Comparison of ENCODE assay signal across 11 cellular contexts in genomic region chr16:28264656-28265055, GRCh38. TPM values are rescaled to one million over a fixed set of nuclear protein-coding genes. Genes with fewer than 3 reads are reported as not detected.
A peak's percentile ranks its signal among the peaks of the same experiment; 100 is the strongest.
DNase-seq lines count a peak whose midpoint lies in the region; ATAC-seq, FAIRE-seq and TF ChIP-seq lines count a peak whose summit lies in the region.
"Had no signal": no experiment of that assay in that cellular context is flagged by ENCODE, and none has a peak within 500 bp of the region (broad histone marks: within the 10 kb centered on the region; RNA-seq: fewer than 3 reads in every experiment).

No MANE protein-coding gene starts in this region.

- H3K9me3 ChIP-seq in A549, result no peaks in the 10 kb centered on the region
- no peaks in the 10 kb centered on the region for H3K9me3 ChIP-seq in RWPE2 (ENCODE audit: severe bottlenecking)
- no peaks in the 10 kb centered on the region for H3K9me3 ChIP-seq in SJCRH30 (replicated peaks)
- H3K9me3 ChIP-seq: BLaER1 had no signal

- TF ChIP-seq RAD21 in A549 (conservative IDR thresholded peaks at IDR 0.05 in 1 of 2, IDR thresholded peaks at IDR 0.05 in 1 of 2), result no peak

- no peak for TF ChIP-seq EP300 in A549 (IDR thresholded peaks at IDR 0.05)

- H3K27ac Mint-ChIP-seq in activated naive CD4-positive, alpha-beta T cell treated with anti-CD3 and anti-CD28 coated beads, Interleukin-2, amount 10 ng/mL, durations not matched to agents 7 days and 5 days, result no peak overlapping the region

- H3K36me3 ChIP-seq in RWPE2 (ENCODE audit: low read depth) (no peaks in the 10 kb centered on the region), kidney epithelial cell (ENCODE audit: control insufficient read depth, insufficient read depth, low read length) (no peaks in the 10 kb centered on the region), SJCRH30 (no peaks in the 10 kb centered on the region)
- H3K36me3 ChIP-seq: BLaER1 had no signal

- DNase-seq in A549 (ENCODE audit: low read depth in 1 of 2, low spot score in 1 of 2) (peak in 1 of 2 experiments; percentile 45), H4 (ENCODE audit: low spot score) (peak; percentile 82), RWPE2 (ENCODE audit: low spot score) (no peak), kidney epithelial cell (ENCODE audit: low read depth) (peak; percentile 7), SJCRH30 (no peak)
- no peak for DNase-seq in activated naive CD4-positive, alpha-beta T cell treated with anti-CD3 and anti-CD28 coated beads, Interleukin-2, amount 50 U/mL, for 16 hours
- DNase-seq in activated naive CD4-positive, alpha-beta T cell treated with anti-CD3 and anti-CD28 coated beads, Interleukin-2, amount 10 ng/mL, durations not matched to agents 7 days and 5 days, result no peak
- DNase-seq: activated T-cell treated with anti-CD3 and anti-CD28 coated beads for 4 hours, NCI-H446 treated with DMSO at 0.1 percent for 48 hours had no signal

- peaks cover 20% of the 10 kb centered on the region for H3K4me1 Mint-ChIP-seq in activated naive CD4-positive, alpha-beta T cell treated with anti-CD3 and anti-CD28 coated beads, Interleukin-2, amount 10 ng/mL, durations not matched to agents 7 days and 5 days

- peak; percentile 44 to 55; a peak in 4 of 6 replicates for ATAC-seq in A549
- ATAC-seq in RWPE2 (ENCODE audit: low read depth), result peak; percentile 21; the same call in 1 of the 3 replicates
- no peak for ATAC-seq in HG02885 (IDR thresholded peaks at IDR 0.05; ENCODE audit: poor library complexity, unreplicated experiment)

- H3K27me3 ChIP-seq in RWPE2 (ENCODE audit: insufficient read depth, poor library complexity, severe bottlenecking) (no peaks in the 10 kb centered on the region), kidney epithelial cell (ENCODE audit: control insufficient read depth, insufficient read depth, low read length) (peaks cover 17% of the 10 kb centered on the region), SJCRH30 (peaks cover 6% of the 10 kb centered on the region)
- H3K27me3 ChIP-seq: BLaER1 had no signal

- WGBS in A549 (ENCODE audit: missing lambda C conversion rate), result 19% methylated on average over 14 of the region's 14 CpGs

- TF ChIP-seq CTCF in A549 (IDR thresholded peaks at IDR 0.05), result no peak
- TF ChIP-seq CTCF in RWPE2 (IDR thresholded peaks at IDR 0.05; ENCODE audit: poor library complexity, severe bottlenecking), result no peak
- no peak for TF ChIP-seq CTCF in kidney epithelial cell (IDR thresholded peaks at IDR 0.05; ENCODE audit: insufficient read depth, low read length, poor library complexity, severe bottlenecking)

- H3K4me3 ChIP-seq in A549 (no peak overlapping the region), RWPE2 (ENCODE audit: severe bottlenecking) (no peak overlapping the region), kidney epithelial cell (ENCODE audit: low read depth, low read length) (no peak overlapping the region), SJCRH30 (no peak overlapping the region)
- H3K4me3 ChIP-seq: BLaER1 had no signal

- H3K9me3 Mint-ChIP-seq in activated naive CD4-positive, alpha-beta T cell treated with anti-CD3 and anti-CD28 coated beads, Interleukin-2, amount 10 ng/mL, durations not matched to agents 7 days and 5 days, result no peaks in the 10 kb centered on the region

- FAIRE-seq in A549 (lab: Jason Lieb, UNC), result no peak

- peak overlapping the region; percentile 33 for H3K4me2 ChIP-seq in A549
- H3K4me2 ChIP-seq: BLaER1 had no signal

- POLR2A ChIA-PET in A549 (lab: Yijun Ruan, JAX), result interaction anchor here (0.6 kb wide), 1 partner anchor 41 kb away, joined by 6 read pairs; no protein-coding TSS in a partner anchor

- H3K36me3 Mint-ChIP-seq in activated naive CD4-positive, alpha-beta T cell treated with anti-CD3 and anti-CD28 coated beads, Interleukin-2, amount 10 ng/mL, durations not matched to agents 7 days and 5 days, result no peaks in the 10 kb centered on the region

- H3K27me3 Mint-ChIP-seq in activated naive CD4-positive, alpha-beta T cell treated with anti-CD3 and anti-CD28 coated beads, Interleukin-2, amount 10 ng/mL, durations not matched to agents 7 days and 5 days, result peaks cover 68% of the 10 kb centered on the region

- no peak overlapping the region for H3K4me3 Mint-ChIP-seq in activated naive CD4-positive, alpha-beta T cell treated with anti-CD3 and anti-CD28 coated beads, Interleukin-2, amount 10 ng/mL, durations not matched to agents 7 days and 5 days

- CTCF ChIA-PET in A549 (lab: Yijun Ruan, JAX), result interaction anchor here (6.2 kb wide), 1 partner anchor 13 kb away, joined by 41 read pairs; no protein-coding TSS in a partner anchor
- CTCF ChIA-PET in activated naive CD4-positive, alpha-beta T cell treated with anti-CD3 and anti-CD28 coated beads, Interleukin-2, amount 10 ng/mL, durations not matched to agents 7 days and 5 days (lab: Charles Lee), result no interaction called here

- H3K27ac ChIP-seq in A549 (no peak overlapping the region), RWPE2 (ENCODE audit: poor library complexity, severe bottlenecking) (no peak overlapping the region), SJCRH30 (no peak overlapping the region)
- H3K27ac ChIP-seq: BLaER1 had no signal

- TF ChIP-seq POLR2A in A549 (IDR thresholded peaks at IDR 0.05; ENCODE audit: low read length), result no peak

- H3K4me1 ChIP-seq in A549 (no peaks in the 10 kb centered on the region), RWPE2 (ENCODE audit: insufficient read depth, poor library complexity, severe bottlenecking) (no peaks in the 10 kb centered on the region), SJCRH30 (no peaks in the 10 kb centered on the region)

TF ChIP-seq in A549, 52 proteins besides CTCF, POLR2A, EP300 and RAD21 (continues in another document):
- TF ChIP-seq MAX (IDR thresholded peaks at IDR 0.05) (no peak), RARB (CRISPR knock-in tag; IDR thresholded peaks at IDR 0.05) (no peak), RNF2 (IDR thresholded peaks at IDR 0.05; ENCODE audit: borderline replicate concordance, low read depth) (no peak), FOSB (CRISPR knock-in tag; IDR thresholded peaks at IDR 0.05) (no peak), NPAS2 (CRISPR knock-in tag; IDR thresholded peaks at IDR 0.05; ENCODE audit: borderline replicate concordance) (no peak), HOXB13 (CRISPR knock-in tag; IDR thresholded peaks at IDR 0.05; ENCODE audit: low read depth) (no peak), TFCP2L1 (CRISPR knock-in tag; IDR thresholded peaks at IDR 0.05) (no peak), ESRRA (IDR thresholded peaks at IDR 0.05; ENCODE audit: borderline replicate concordance, low read length) (no peak), ZSCAN20 (CRISPR knock-in tag; IDR thresholded peaks at IDR 0.05) (no peak), SMC3 (IDR thresholded peaks at IDR 0.05) (no peak), PBX3 (IDR thresholded peaks at IDR 0.05) (no peak), EHMT2 (IDR thresholded peaks at IDR 0.05; ENCODE audit: low read depth) (no peak), TP53 (CRISPR knock-in tag; IDR thresholded peaks at IDR 0.05) (no peak), HMGXB4 (CRISPR knock-in tag; IDR thresholded peaks at IDR 0.05; ENCODE audit: borderline replicate concordance) (no peak), EHF (CRISPR knock-in tag; IDR thresholded peaks at IDR 0.05) (no peak)

RNA-seq across cellular contexts. Expression of gene SBK1, which starts 27.7 kb away (rescaled TPM):
- 0.13 and 0.20 TPM in 2 replicates for polyA plus RNA-seq in A549 (2011; rRNA removed)
- polyA plus RNA-seq in A549 (2012; cell fraction: cytosol; rRNA removed), result 0.16 and 0.29 TPM in 2 replicates
- polyA plus RNA-seq in A549 (2012; cell fraction: nucleus; rRNA removed), result 0.39 and 0.44 TPM in 2 replicates
- polyA plus RNA-seq in A549 (2017; fragmentation: RNase III; extraction: RNeasy Plus Mini Kit Qiagen cat#74134 plus additional on column Dnase treatment), result 0.28 to 0.45 TPM (median 0.43 TPM) in 3 replicates
- 0.24 and 0.33 TPM in 2 replicates for polyA minus RNA-seq in A549 (2011; rRNA and poly(A)+ RNA removed)
- total RNA-seq in H4 (2014; rRNA removed; shearing (Covaris generic)), result 0.08 TPM in 1 of 2 replicates, not detected in the other
- 10.5 and 12.9 TPM in 2 replicates for total RNA-seq in kidney epithelial cell
- 0.53 and 0.59 TPM in 2 replicates for total RNA-seq in SJCRH30 (2014; rRNA removed; shearing (Covaris generic))

RNA-seq across cellular contexts. Expression of gene XPO6, which starts 52.9 kb away (rescaled TPM):
- polyA plus RNA-seq in A549 (2011; rRNA removed) (108 and 115 TPM in 2 replicates), A549 (2017; fragmentation: RNase III; extraction: RNeasy Plus Mini Kit Qiagen cat#74134 plus additional on column Dnase treatment) (63.0 to 76.5 TPM (median 70.9 TPM) in 3 replicates)
- 133 and 154 TPM in 2 replicates for polyA plus RNA-seq in A549 (2012; cell fraction: cytosol; rRNA removed)
- 437 and 484 TPM in 2 replicates for polyA plus RNA-seq in A549 (2012; cell fraction: nucleus; rRNA removed)
- polyA minus RNA-seq in A549 (2011; rRNA and poly(A)+ RNA removed), result 183 and 199 TPM in 2 replicates
- total RNA-seq in H4 (2014; rRNA removed; shearing (Covaris generic)), result 46.8 and 54.2 TPM in 2 replicates
- total RNA-seq in kidney epithelial cell, result 61.9 and 100 TPM in 2 replicates
- total RNA-seq in SJCRH30 (2014; rRNA removed; shearing (Covaris generic)), result 86.7 and 95.6 TPM in 2 replicates

Comparison
In these comparisons a context has a peak if more than half of its experiments do, and no peak if none do; other contexts are left out.
1. DNase-seq: peak in H4 (single experiment) and kidney epithelial cell (single experiment); none in RWPE2 (single experiment), activated naive CD4-positive, alpha-beta T cell treated with anti-CD3 and anti-CD28 coated beads, Interleukin-2, amount 50 U/mL, for 16 hours (single experiment), SJCRH30 (0 of 2) and activated naive CD4-positive, alpha-beta T cell treated with anti-CD3 and anti-CD28 coated beads, Interleukin-2, amount 10 ng/mL, durations not matched to agents 7 days and 5 days (single experiment).